In genomic region chr12:22855456-22855855, GRCh38 we compare ENCODE assay signal across 16 cellular contexts.
DNase-seq lines count a peak whose midpoint lies in the region; ATAC-seq and TF ChIP-seq lines count a peak whose summit lies in the region.
"Had no signal": no experiment of that assay in that cellular context is flagged by ENCODE, and none has a peak within 500 bp of the region (broad histone marks: within the 10 kb centered on the region; RNA-seq: fewer than 3 reads in every experiment).

No MANE protein-coding gene starts in this region.

- H2AFZ ChIP-seq in H9 (ENCODE audit: low read length), result no peak overlapping the region

- no peak overlapping the region for H3K4ac ChIP-seq in H9 (ENCODE audit: low read depth, low read length)

- WGBS in H9 (ENCODE audit: extremely low coverage, insufficient read length, low lambda C conversion rate), result no CpG with 5 or more reads among the region's 2 CpGs

- no peak overlapping the region for H3K56ac ChIP-seq in H9 (ENCODE audit: insufficient read length, low read depth, low read length)

- no peak overlapping the region for H3K14ac ChIP-seq in H9 (ENCODE audit: insufficient read depth, low read length)

- no peaks in the 10 kb centered on the region for H3K36me3 Mint-ChIP-seq in H9 (ENCODE audit: insufficient read depth in 1 of 3, low read depth in 3 of 3)
- H3K36me3 Mint-ChIP-seq in WTC11, result no peaks in the 10 kb centered on the region
- H3K36me3 Mint-ChIP-seq: CD4-positive, alpha-beta memory T cell had no signal

- CTCF ChIA-PET in WTC11 (lab: Charles Lee), result interaction anchor here (0.6 to 6.9 kb wide), 11 partner anchors 15 to 521 kb away, joined by 3 to 55 read pairs (median 4); no protein-coding TSS in a partner anchor

- no peak overlapping the region for H3K27ac ChIP-seq in H9 (ENCODE audit: insufficient read length, low read depth, low read length)
- H3K27ac ChIP-seq: A549, C4-2B, HL-60 had no signal

- no peaks in the 10 kb centered on the region for H3K4me1 ChIP-seq in H9 (ENCODE audit: insufficient read depth, low read length)
- H3K4me1 ChIP-seq: A549, BE2C had no signal

- no peak overlapping the region for H3K18ac ChIP-seq in H9 (ENCODE audit: insufficient read length, low read depth, low read length)

- no peak overlapping the region for H3K4me3 Mint-ChIP-seq in H9
- no peak overlapping the region for H3K4me3 Mint-ChIP-seq in WTC11
- H3K4me3 Mint-ChIP-seq: CD4-positive, alpha-beta memory T cell had no signal

- H2BK12ac ChIP-seq in H9 (ENCODE audit: insufficient read length, low read depth, low read length), result no peak overlapping the region

- H3K4me1 Mint-ChIP-seq in H9, result peaks cover 39 to 41% of the 10 kb centered on the region in 2 experiments
- peaks cover 32% of the 10 kb centered on the region for H3K4me1 Mint-ChIP-seq in WTC11
- H3K4me1 Mint-ChIP-seq: CD4-positive, alpha-beta memory T cell had no signal

- H4K91ac ChIP-seq in H9 (ENCODE audit: insufficient read length, low read depth, low read length), result no peak overlapping the region

- no peak overlapping the region for H2BK15ac ChIP-seq in H9 (ENCODE audit: low read depth, low read length)

- H4K8ac ChIP-seq in H9 (replicated peaks; ENCODE audit: insufficient read length, low read depth, low read length), result no peak overlapping the region

- no peak overlapping the region for H3T11ph ChIP-seq in H9 (ENCODE audit: low read length)

- no peak overlapping the region for H3K9ac ChIP-seq in H9 (ENCODE audit: extremely low read depth, insufficient read length, low read length)

- H3K79me2 ChIP-seq in H9 (ENCODE audit: insufficient read depth, low read length), result no peaks in the 10 kb centered on the region

- no peaks in the 10 kb centered on the region for H3K23me2 ChIP-seq in H9 (ENCODE audit: insufficient read length, low read depth, low read length, poor library complexity, severe bottlenecking)

- H2AK5ac ChIP-seq in H9 (ENCODE audit: insufficient read length, low read length), result no peak overlapping the region

- no peak overlapping the region for H2BK120ac ChIP-seq in H9 (ENCODE audit: low read depth, low read length, poor library complexity, severe bottlenecking)

- no peak overlapping the region for H4K5ac ChIP-seq in H9 (ENCODE audit: insufficient read length, low read depth, low read length)

- no peaks in the 10 kb centered on the region for H4K20me1 ChIP-seq in H9 (ENCODE audit: control insufficient read depth, insufficient read depth, insufficient read length)

- H3K23ac ChIP-seq in H9 (ENCODE audit: insufficient read length, low read depth, low read length), result no peak overlapping the region

- no peak overlapping the region for H3K4me2 ChIP-seq in H9 (ENCODE audit: insufficient read depth, insufficient read length, low read length)
- H3K4me2 ChIP-seq: A549 had no signal

- no peaks in the 10 kb centered on the region for H3K9me3 ChIP-seq in H9 (ENCODE audit: control insufficient read depth, low read depth, low read length)
- H3K9me3 ChIP-seq: A549, BE2C had no signal

- no peak for TF ChIP-seq CTCF in H9 (conservative IDR thresholded peaks at IDR 0.05)
- TF ChIP-seq CTCF in WTC11 (IDR thresholded peaks at IDR 0.05), result no peak

- H3K79me1 ChIP-seq in H9 (ENCODE audit: insufficient read depth, low read depth, low read length, poor library complexity, severe bottlenecking), result no peaks in the 10 kb centered on the region

- POLR2A ChIA-PET in WTC11 (lab: Charles Lee), result no interaction called here

- no peak for DNase-seq in H9
- DNase-seq in WTC11 (ENCODE audit: low spot score), result no peak
- DNase-seq in iPS-NIHi11 (ENCODE audit: low spot score), result peak; percentile 14
- no peak for DNase-seq in SKM-1 (lab: John Stamatoyannopoulos, UW; ENCODE audit: unreplicated experiment)
- DNase-seq in activated CD4-positive, CD25-positive, alpha-beta regulatory T cell treated with anti-CD3 and anti-CD28 coated beads, Interleukin-2, amount 50 U/mL, for 72 hours, result no peak
- DNase-seq: BE2C; CD4-positive, alpha-beta memory T cell; COR-L47; DND-41; GF-D8; GOT3 had no signal

- H3K27ac Mint-ChIP-seq in H9 (peak overlapping the region in 2 of 3 experiments; percentile 28 to 46; a peak in 4 of 7 replicates), WTC11 (no peak overlapping the region)
- H3K27ac Mint-ChIP-seq: CD4-positive, alpha-beta memory T cell had no signal

- no peaks in the 10 kb centered on the region for H3K27me3 ChIP-seq in H9 (ENCODE audit: insufficient read depth, low read length)
- H3K27me3 ChIP-seq: BE2C had no signal

- no peaks in the 10 kb centered on the region for H3K9me3 Mint-ChIP-seq in H9
- H3K9me3 Mint-ChIP-seq in WTC11, result no peaks in the 10 kb centered on the region

- no peak overlapping the region for H2BK5ac ChIP-seq in H9 (ENCODE audit: insufficient read length, low read length)

- H3K27me3 Mint-ChIP-seq in H9 (ENCODE audit: low read depth), result no peaks in the 10 kb centered on the region
- H3K27me3 Mint-ChIP-seq in WTC11 (ENCODE audit: low read depth), result no peaks in the 10 kb centered on the region

- H2BK20ac ChIP-seq in H9 (ENCODE audit: low read depth, low read length, poor library complexity, severe bottlenecking), result no peak overlapping the region

- ATAC-seq in WTC11 (peak; percentile 88), GM18517 (IDR thresholded peaks at IDR 0.05; ENCODE audit: unreplicated experiment) (no peak)
- ATAC-seq: HCT116 had no signal

TF ChIP-seq in WTC11, 78 proteins besides CTCF, POLR2A, EP300 and RAD21:
- TF ChIP-seq TEAD1 (CRISPR knock-in tag; IDR thresholded peaks at IDR 0.05) (peak; percentile 33; the same call in 1 of the 2 replicates), MAX (CRISPR knock-in tag; IDR thresholded peaks at IDR 0.05) (no peak), USF1 (CRISPR knock-in tag; IDR thresholded peaks at IDR 0.05) (no peak)
